33 cellular contexts compared by ENCODE assay signal in the genomic region with DNA sequence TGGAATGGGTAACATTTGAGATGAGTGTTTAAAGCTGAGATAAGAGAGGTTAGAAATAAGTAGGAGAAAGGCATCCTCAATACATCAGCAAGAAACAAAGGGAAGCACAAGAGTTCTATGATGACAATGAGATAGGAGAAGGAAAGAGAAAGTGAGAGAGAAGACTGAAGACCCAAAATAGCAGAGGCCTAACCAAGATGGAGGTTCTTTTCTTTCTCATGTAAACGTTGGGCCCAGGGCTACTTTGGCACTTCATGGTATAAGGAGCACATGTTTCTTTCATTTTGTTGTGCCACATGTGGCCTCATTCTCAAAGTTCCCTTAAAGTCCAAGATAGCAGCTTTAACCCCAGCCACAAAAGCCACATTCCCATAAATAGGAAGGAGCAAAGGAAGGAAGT.
"Had no signal": no experiment of that assay in that cellular context is flagged by ENCODE, and none has a peak within 500 bp of the region (broad histone marks: within the 10 kb centered on the region; RNA-seq: fewer than 3 reads in every experiment).

No MANE protein-coding gene starts in this region.

- H3K9me3 Mint-ChIP-seq: T-cell had no signal

- ATAC-seq: Panc1, Right ventricle myocardium inferior, SK-N-SH treated with all-trans-retinoic acid at 6 μM for 48 hours, T-cell had no signal

- DNase-seq: Karpas-422, NCI-H1048, NCI-H1092 treated with DMSO at 0.1 percent for 48 hours, NCI-H1105 treated with DMSO at 0.1 percent for 48 hours, NCI-H1417, NCI-H1436, NCI-H146, NCI-H1694, NCI-H187, NCI-H1930, NCI-H2029 treated with DMSO at 0.1 percent for 48 hours, NCI-H2081 treated with DMSO at 0.1 percent for 48 hours, NCI-H2107, NCI-H2171, NCI-H226, NCI-H446 treated with DMSO at 0.1 percent for 48 hours, NCI-H510A, NCI-H524, NCI-H526, NCI-H69, NCI-H748 treated with DMSO at 0.1 percent for 48 hours, NCI-H82, PC-9, SHP77, SIG-M5, SJCRH30, T-cell had no signal

- H3K4me1 ChIP-seq: SJCRH30 had no signal

- H3K4me1 Mint-ChIP-seq: T-cell had no signal

- H3K4me3 Mint-ChIP-seq: T-cell had no signal

- H3K9me3 ChIP-seq: SJCRH30 had no signal

- FAIRE-seq: RCC 7860 had no signal

- H2AFZ ChIP-seq: PC-9 had no signal

- H3K4me3 ChIP-seq: PC-9, SJCRH30, SK-N-MC had no signal

- H3K36me3 Mint-ChIP-seq: T-cell had no signal

- H3K27ac Mint-ChIP-seq: T-cell had no signal

- H3K36me3 ChIP-seq: SJCRH30 had no signal

- H3K27me3 ChIP-seq: SJCRH30 had no signal

- H3K27ac ChIP-seq: PC-9, RWPE1, SJCRH30, SK-N-MC had no signal

- H3K4me2 ChIP-seq: PC-9 had no signal
